1 cellular context compared by ENCODE assay signal in the genomic region with DNA sequence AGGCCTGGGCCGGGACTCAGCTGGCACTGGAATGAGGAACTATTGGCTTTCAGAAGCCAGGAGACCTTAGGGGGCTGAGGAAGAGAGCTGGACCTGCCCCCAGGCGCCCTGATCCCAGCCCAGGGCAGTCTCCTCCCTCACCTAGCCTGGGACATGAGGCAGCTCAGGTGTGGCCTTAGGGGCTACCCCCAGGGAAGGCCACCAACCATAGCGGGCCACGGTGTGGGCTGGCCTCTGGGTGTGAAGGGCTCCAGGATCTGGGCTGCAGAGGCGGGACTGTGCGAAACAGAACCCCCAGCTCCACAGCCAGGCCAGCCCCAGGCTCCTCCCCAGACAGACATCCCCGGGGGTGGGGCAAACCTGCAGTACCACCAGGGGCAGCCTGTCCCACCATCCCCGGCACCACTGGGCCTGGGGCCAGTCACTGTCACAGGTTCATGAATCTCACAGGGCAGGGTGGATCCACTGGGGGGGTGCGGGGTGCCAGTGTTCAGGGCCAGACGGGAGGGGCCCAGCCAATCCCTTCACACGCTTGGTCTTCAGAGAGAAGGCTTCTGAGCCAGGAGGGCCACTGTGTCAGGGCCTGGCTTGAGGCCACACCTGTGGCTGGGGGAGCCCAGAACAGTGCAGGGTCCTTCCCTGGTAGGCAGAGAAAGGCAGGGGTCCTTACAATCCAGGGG.
TF ChIP-seq lines count a peak whose summit lies in the region.

No MANE protein-coding gene starts in this region.

TF ChIP-seq in IMR-90, 13 proteins besides CTCF, POLR2A, EP300 and RAD21:
- TF ChIP-seq MAFK (IDR thresholded peaks at IDR 0.05; ENCODE audit: low read depth, low read length) (no peak), CHD1 (IDR thresholded peaks at IDR 0.05; ENCODE audit: low read depth, low read length) (no peak), RFX5 (IDR thresholded peaks at IDR 0.05; ENCODE audit: low read depth, low read length) (no peak), CEBPB (IDR thresholded peaks at IDR 0.05; ENCODE audit: low read depth, low read length) (no peak), SMC3 (IDR thresholded peaks at IDR 0.05; ENCODE audit: low read depth, low read length) (no peak), BHLHE40 (IDR thresholded peaks at IDR 0.05; ENCODE audit: low read depth, low read length) (no peak), FOS (IDR thresholded peaks at IDR 0.05; ENCODE audit: low read depth, low read length) (no peak), MXI1 (IDR thresholded peaks at IDR 0.05; ENCODE audit: borderline replicate concordance, low read depth, low read length) (no peak), RCOR1 (IDR thresholded peaks at IDR 0.05; ENCODE audit: insufficient replicate concordance, low read length) (no peak), NFE2L2 (IDR thresholded peaks at IDR 0.05; ENCODE audit: low read depth, low read length) (no peak), MAZ (IDR thresholded peaks at IDR 0.05; ENCODE audit: borderline replicate concordance, low read depth, low read length) (no peak)
- TF ChIP-seq, protein P1, sequence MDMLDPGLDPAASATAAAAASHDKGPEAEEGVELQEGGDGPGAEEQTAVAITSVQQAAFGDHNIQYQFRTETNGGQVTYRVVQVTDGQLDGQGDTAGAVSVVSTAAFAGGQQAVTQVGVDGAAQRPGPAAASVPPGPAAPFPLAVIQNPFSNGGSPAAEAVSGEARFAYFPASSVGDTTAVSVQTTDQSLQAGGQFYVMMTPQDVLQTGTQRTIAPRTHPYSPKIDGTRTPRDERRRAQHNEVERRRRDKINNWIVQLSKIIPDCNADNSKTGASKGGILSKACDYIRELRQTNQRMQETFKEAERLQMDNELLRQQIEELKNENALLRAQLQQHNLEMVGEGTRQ (IDR thresholded peaks at IDR 0.05; ENCODE audit: low read depth, low read length): no peak
- TF ChIP-seq, protein P2, sequence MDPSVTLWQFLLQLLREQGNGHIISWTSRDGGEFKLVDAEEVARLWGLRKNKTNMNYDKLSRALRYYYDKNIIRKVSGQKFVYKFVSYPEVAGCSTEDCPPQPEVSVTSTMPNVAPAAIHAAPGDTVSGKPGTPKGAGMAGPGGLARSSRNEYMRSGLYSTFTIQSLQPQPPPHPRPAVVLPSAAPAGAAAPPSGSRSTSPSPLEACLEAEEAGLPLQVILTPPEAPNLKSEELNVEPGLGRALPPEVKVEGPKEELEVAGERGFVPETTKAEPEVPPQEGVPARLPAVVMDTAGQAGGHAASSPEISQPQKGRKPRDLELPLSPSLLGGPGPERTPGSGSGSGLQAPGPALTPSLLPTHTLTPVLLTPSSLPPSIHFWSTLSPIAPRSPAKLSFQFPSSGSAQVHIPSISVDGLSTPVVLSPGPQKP (IDR thresholded peaks at IDR 0.05; ENCODE audit: borderline replicate concordance, low read depth, low read length): no peak
